Comparison of ENCODE assay signal across 15 cellular contexts in the genomic region with DNA sequence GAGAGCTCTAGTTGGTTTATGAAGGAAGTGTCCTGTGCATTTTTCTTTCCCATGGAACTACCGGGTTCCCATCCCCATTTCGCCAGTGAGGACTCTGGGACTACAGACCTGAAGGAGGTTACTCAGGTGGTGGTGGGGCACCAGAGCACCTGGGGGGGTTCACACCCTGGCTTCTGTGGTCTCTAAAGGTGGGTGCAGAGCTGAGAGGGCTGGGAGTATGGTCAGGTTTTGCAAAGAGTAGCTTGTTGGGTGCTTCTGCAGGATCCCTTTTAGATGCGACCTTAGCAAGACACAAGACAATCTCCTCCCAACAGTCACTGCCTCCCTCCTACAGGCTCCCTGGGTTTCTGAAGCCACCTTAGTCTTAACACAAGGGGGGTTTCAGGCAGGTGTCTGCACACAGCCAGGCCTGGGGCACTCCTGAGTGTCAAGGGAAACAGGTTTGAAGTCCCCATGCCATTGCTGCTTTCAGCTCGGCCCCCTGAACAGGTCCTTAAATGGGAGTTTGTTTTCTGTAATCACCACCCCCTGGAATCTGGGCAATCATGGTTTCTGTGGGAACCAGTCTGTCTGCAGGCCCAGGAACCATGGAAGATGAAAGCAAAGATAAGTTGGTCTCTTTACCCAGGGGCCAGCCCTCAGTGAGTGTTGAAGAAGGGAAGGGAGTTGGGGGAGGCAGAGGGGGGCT. TPM values are rescaled to one million over a fixed set of nuclear protein-coding genes. Genes with fewer than 3 reads are reported as not detected.
A peak's percentile ranks its signal among the peaks of the same experiment; 100 is the strongest.
DNase-seq lines count a peak whose midpoint lies in the region; ATAC-seq and TF ChIP-seq lines count a peak whose summit lies in the region.
"Had no signal": no experiment of that assay in that cellular context is flagged by ENCODE, and none has a peak within 500 bp of the region (broad histone marks: within the 10 kb centered on the region; RNA-seq: fewer than 3 reads in every experiment).

No MANE protein-coding gene starts in this region.

- DNase-seq in ELF-1 (ENCODE audit: low read depth, low spot score) (peak; percentile 85), islet precursor cell (peak; percentile 87), sciatic nerve (ENCODE audit: low spot score) (peak; percentile 30), GM13976 (ENCODE audit: low spot score) (no peak)
- DNase-seq: ACHN, GDM1, KG1, NCI-H1694 treated with DMSO at 0.1 percent for 48 hours, PC-9, SJCRH30 had no signal

- in situ Hi-C loops in GM13976 (cut with MboI; ENCODE audit: low sequenced_read_pairs, unreplicated experiment), result loop anchor here (25.0 kb wide), 2 partner anchors 467 to 733 kb away; no protein-coding TSS in a partner anchor

- peak overlapping the region; percentile 8 for H3K27ac ChIP-seq in C4-2B
- H3K27ac ChIP-seq: PC-9, SJCRH30 had no signal

- ATAC-seq in sciatic nerve, result no peak
- no peak for ATAC-seq in HG02571 (IDR thresholded peaks at IDR 0.05; ENCODE audit: unreplicated experiment)
- no peak for ATAC-seq in HG03520 (IDR thresholded peaks at IDR 0.05; ENCODE audit: unreplicated experiment)

- intact Hi-C loops in sciatic nerve (cut with DNase I), result no loop called here

- TF ChIP-seq CTCF in C4-2B (conservative IDR thresholded peaks at IDR 0.05), result no peak
- no peak for TF ChIP-seq CTCF in GM13976 (IDR thresholded peaks at IDR 0.05; ENCODE audit: borderline replicate concordance, control extremely low read depth, extremely low read depth, insufficient read depth, missing control alignments)

RNA-seq across cellular contexts. Expression of a gene that starts 9.9 kb away (rescaled TPM):
- 394 TPM for total RNA-seq in sciatic nerve
- total RNA-seq: HT-29, NCI-H460, PC-9, SJCRH30 had no signal
